8 cellular contexts compared by ENCODE assay signal in genomic region chr3:67381667-67382272, GRCh38.
DNase-seq lines count a peak whose midpoint lies in the region; ATAC-seq, FAIRE-seq and TF ChIP-seq lines count a peak whose summit lies in the region.

No MANE protein-coding gene starts in this region.

- CTCF ChIA-PET in endothelial cell of umbilical vein (lab: Charles Lee), result interaction anchor here (0.8 to 10.2 kb wide), 17 partner anchors 20 to 1590 kb away, joined by 3 to 137 read pairs (median 3); partner anchors contain the start of gene SUCLG2

- no peak overlapping the region for H3K4me2 ChIP-seq in endothelial cell of umbilical vein (ENCODE audit: insufficient read depth, low read length)

- POLR2A ChIA-PET in endothelial cell of umbilical vein (lab: Charles Lee), result no interaction called here

- DNase-seq in heart right ventricle, result no peak
- DNase-seq in cardiac septum (ENCODE audit: low spot score), result no peak
- DNase-seq in NCI-H748 treated with DMSO at 0.1 percent for 48 hours (lab: John Stamatoyannopoulos, UW), result peak; percentile 6
- peak; percentile 43 for DNase-seq in endothelial cell of umbilical vein (ENCODE audit: low read depth, low spot score)
- DNase-seq in renal cortical epithelial cell (ENCODE audit: low read depth), result peak; percentile 11
- DNase-seq in islet precursor cell, result no peak
- no peak for DNase-seq in DMS153 treated with DMSO at 0.1 percent for 48 hours (lab: John Stamatoyannopoulos, UW; ENCODE audit: unreplicated experiment)

- no peak overlapping the region for H3K9ac ChIP-seq in endothelial cell of umbilical vein (replicated peaks; ENCODE audit: extremely low read depth, insufficient read depth, low read length)

- 52 to 56% methylated on average over 4 of the region's 4 CpGs for WGBS in heart right ventricle, 2 donors

- TF ChIP-seq POLR2A in endothelial cell of umbilical vein (IDR thresholded peaks at IDR 0.05; ENCODE audit: low read depth, low read length), result no peak

- no peaks in the 10 kb centered on the region for H3K79me2 ChIP-seq in endothelial cell of umbilical vein (ENCODE audit: control insufficient read depth, insufficient read depth, low read length)

- H3K9me1 ChIP-seq in endothelial cell of umbilical vein (replicated peaks; ENCODE audit: control insufficient read depth, extremely low read depth, insufficient read depth, low read length), result no peaks in the 10 kb centered on the region

- H3K36me3 ChIP-seq in heart right ventricle, result peaks cover 0 to 4% (median 0%) of the 10 kb centered on the region in 9 donors
- no peaks in the 10 kb centered on the region for H3K36me3 ChIP-seq in endothelial cell of umbilical vein (ENCODE audit: control insufficient read depth in 2 of 2, extremely low read depth in 1 of 2, insufficient read depth in 2 of 2, low read length in 2 of 2)

- H3K4me1 ChIP-seq in heart right ventricle, result peaks cover 0 to 35% (median 14%) of the 10 kb centered on the region in 9 donors
- no peaks in the 10 kb centered on the region for H3K4me1 ChIP-seq in endothelial cell of umbilical vein (ENCODE audit: control insufficient read depth, extremely low read depth, insufficient read depth, low read length)

- no peaks in the 10 kb centered on the region for H4K20me1 ChIP-seq in endothelial cell of umbilical vein (replicated peaks; ENCODE audit: control insufficient read depth, extremely low read depth, insufficient read depth, low read length)

- no TSS peak for BruUV-seq in endothelial cell of umbilical vein (replicated peaks; lab: Mats Ljungman, UMichigan)

- H3K27me3 ChIP-seq in heart right ventricle (no peaks in the 10 kb centered on the region), endothelial cell of umbilical vein (ENCODE audit: control insufficient read depth in 2 of 2, insufficient read depth in 2 of 2, low read length in 2 of 2) (no peaks in the 10 kb centered on the region)

- ATAC-seq in heart right ventricle (no peak), HG03139 (IDR thresholded peaks at IDR 0.05; ENCODE audit: unreplicated experiment) (no peak)

- TF ChIP-seq CTCF in heart right ventricle (IDR thresholded peaks at IDR 0.05) (peak; percentile 37 to 79 (median 70)), endothelial cell of umbilical vein (IDR thresholded peaks at IDR 0.05; ENCODE audit: extremely low read depth in 1 of 2, insufficient read depth in 1 of 2, low read depth in 1 of 2, low read length in 2 of 2) (peak; percentile 39 to 53)

- H2AFZ ChIP-seq in endothelial cell of umbilical vein (ENCODE audit: low read depth, low read length), result no peak overlapping the region

- intact Hi-C loops in heart right ventricle (cut with DNase I) (loop anchor here in 9 of 10 donors (2.0 to 10.0 kb wide), 6 partner anchors 403 to 1496 kb away; no protein-coding TSS in a partner anchor), cardiac septum (cut with DNase I) (loop anchor here (5.0 kb wide), 1 partner anchor 1496 kb away; no protein-coding TSS in a partner anchor), endothelial cell of umbilical vein (cut with micrococcal nuclease) (loop anchor here (2.0 to 10.0 kb wide), 8 partner anchors 151 to 1591 kb away; partner anchors contain the start of gene SUCLG2)

- FAIRE-seq in endothelial cell of umbilical vein (lab: Jason Lieb, UNC), result peak; percentile 75

- H3K9me3 ChIP-seq in heart right ventricle, result no peaks in the 10 kb centered on the region
- H3K9me3 ChIP-seq in endothelial cell of umbilical vein (replicated peaks; ENCODE audit: control insufficient read depth, insufficient read depth, low read length), result no peaks in the 10 kb centered on the region

- H3K4me3 ChIP-seq in heart right ventricle (no peak overlapping the region), endothelial cell of umbilical vein (replicated peaks in 1 of 3; ENCODE audit: insufficient read depth in 1 of 3, low read depth in 1 of 3, low read length in 3 of 3) (no peak overlapping the region)

- dilution Hi-C loops in endothelial cell of umbilical vein (cut with MboI; ENCODE audit: extremely low pct_ligation_motif_present, low sequenced_read_pairs), result no loop called here

- H3K27ac ChIP-seq in heart right ventricle (no peak overlapping the region), endothelial cell of umbilical vein (ENCODE audit: insufficient read depth, low read depth, low read length) (no peak overlapping the region)

TF ChIP-seq in endothelial cell of umbilical vein, 7 proteins besides CTCF, POLR2A, EP300 and RAD21:
- TF ChIP-seq MAX (IDR thresholded peaks at IDR 0.05; ENCODE audit: insufficient read depth, insufficient read length) (no peak), GATA2 (IDR thresholded peaks at IDR 0.05; ENCODE audit: insufficient read depth, insufficient read length, low read depth, low read length) (no peak), POLR2AphosphoS5 (IDR thresholded peaks at IDR 0.05; ENCODE audit: insufficient read depth, low read depth, low read length) (no peak), MYC (IDR thresholded peaks at IDR 0.05; ENCODE audit: low read depth, low read length) (no peak), JUN (IDR thresholded peaks at IDR 0.05; ENCODE audit: borderline replicate concordance, insufficient read depth, insufficient read length, low read depth) (no peak), FOS (IDR thresholded peaks at IDR 0.05; ENCODE audit: borderline replicate concordance, insufficient read depth, low read length) (no peak)

Comparison
In these comparisons a context has a peak if more than half of its experiments do, and no peak if none do; other contexts are left out.
1. DNase-seq: peak in NCI-H748 treated with DMSO at 0.1 percent for 48 hours (single experiment), endothelial cell of umbilical vein (single experiment) and renal cortical epithelial cell (single experiment); none in heart right ventricle (0 of 2), cardiac septum (single experiment), islet precursor cell (single experiment) and DMS153 treated with DMSO at 0.1 percent for 48 hours (single experiment).